Comparison of ENCODE assay signal across 10 cellular contexts in genomic region chr13:77918391-77919261, GRCh38. TPM values are rescaled to one million over a fixed set of nuclear protein-coding genes. Genes with fewer than 3 reads are reported as not detected.
DNase-seq lines count a peak whose midpoint lies in the region; ATAC-seq and TF ChIP-seq lines count a peak whose summit lies in the region.
"Had no signal": no experiment of that assay in that cellular context is flagged by ENCODE, and none has a peak within 500 bp of the region (broad histone marks: within the 10 kb centered on the region; RNA-seq: fewer than 3 reads in every experiment).

EDNRB (minus strand) TSS chr13:77918831; CDS start chr13:77918573, 258 bp downstream.

- H3K18ac ChIP-seq in H9 (ENCODE audit: insufficient read length, low read depth, low read length): no peak within 1 kb of the TSS

- H3K14ac ChIP-seq in H9 (ENCODE audit: insufficient read depth, low read length): peak within 1 kb of the TSS; percentile 25; the same call in 1 of the 2 replicates

- no peak within 1 kb of the TSS for H4K8ac ChIP-seq in H9 (replicated peaks; ENCODE audit: insufficient read length, low read depth, low read length)

- H3K4me3 Mint-ChIP-seq in H9: no peak within 1 kb of the TSS; a peak in 2 of 5 replicates
- H3K4me3 Mint-ChIP-seq: natural killer cell treated with Interleukin-12 subunit alpha and Interleukin-12 subunit beta and Interleukin-15 and Interleukin-18, amount 100 ng/mL, for 72 hours had no signal

- peak within 1 kb of the TSS; percentile 59 to 74 for H3K4me3 ChIP-seq in right atrium auricular region
- peak within 1 kb of the TSS; percentile 31 to 39 for H3K4me3 ChIP-seq in prostate gland
- H3K4me3 ChIP-seq in effector memory CD4-positive, alpha-beta T cell (ENCODE audit: insufficient read depth, low read depth, low read length, poor library complexity, severe bottlenecking): no peak within 1 kb of the TSS

- H3K4me1 ChIP-seq in H9 (ENCODE audit: insufficient read depth, low read length): peaks cover 3% of the 10 kb centered on the region
- peaks cover 0 to 7% of the 10 kb centered on the region in 2 donors for H3K4me1 ChIP-seq in right atrium auricular region
- no peaks in the 10 kb centered on the region for H3K4me1 ChIP-seq in prostate gland (replicated peaks)
- H3K4me1 ChIP-seq in effector memory CD4-positive, alpha-beta T cell (ENCODE audit: control insufficient read depth, insufficient read depth, low read length, poor library complexity, severe bottlenecking): peaks cover 5% of the 10 kb centered on the region

- H3K9me3 ChIP-seq in H9 (ENCODE audit: control insufficient read depth, low read depth, low read length) (no peaks in the 10 kb centered on the region), right atrium auricular region (no peaks in the 10 kb centered on the region), prostate gland (no peaks in the 10 kb centered on the region)
- no peaks in the 10 kb centered on the region for H3K9me3 ChIP-seq in effector memory CD4-positive, alpha-beta T cell (ENCODE audit: control insufficient read depth, low read length)

- H3K79me1 ChIP-seq in H9 (ENCODE audit: insufficient read depth, low read depth, low read length, poor library complexity, severe bottlenecking): peaks cover 3% of the 10 kb centered on the region

- H3K23ac ChIP-seq in H9 (ENCODE audit: insufficient read length, low read depth, low read length): no peak within 1 kb of the TSS

- H3K27ac ChIP-seq in H9 (ENCODE audit: insufficient read length, low read depth, low read length): no peak within 1 kb of the TSS
- peak within 1 kb of the TSS; percentile 52 to 83 for H3K27ac ChIP-seq in right atrium auricular region
- peak within 1 kb of the TSS; percentile 27 to 41 for H3K27ac ChIP-seq in prostate gland
- no peak within 1 kb of the TSS for H3K27ac ChIP-seq in effector memory CD4-positive, alpha-beta T cell (ENCODE audit: insufficient read depth, low read length, poor library complexity, severe bottlenecking)

- H3K56ac ChIP-seq in H9 (ENCODE audit: insufficient read length, low read depth, low read length): no peak within 1 kb of the TSS

- no peak within 1 kb of the TSS; a peak in 1 of 7 replicates for H3K27ac Mint-ChIP-seq in H9
- H3K27ac Mint-ChIP-seq: natural killer cell treated with Interleukin-12 subunit alpha and Interleukin-12 subunit beta and Interleukin-15 and Interleukin-18, amount 100 ng/mL, for 72 hours had no signal

- H2AK5ac ChIP-seq in H9 (ENCODE audit: insufficient read length, low read length): no peak within 1 kb of the TSS

- no peak within 1 kb of the TSS for H2BK20ac ChIP-seq in H9 (ENCODE audit: low read depth, low read length, poor library complexity, severe bottlenecking)

- no peak within 1 kb of the TSS for H2BK15ac ChIP-seq in H9 (ENCODE audit: low read depth, low read length)

- ATAC-seq in HG03442 (IDR thresholded peaks at IDR 0.05; ENCODE audit: unreplicated experiment): no peak

- no peak for TF ChIP-seq CTCF in H9 (conservative IDR thresholded peaks at IDR 0.05)
- TF ChIP-seq CTCF in right atrium auricular region (IDR thresholded peaks at IDR 0.05): peak in 1 of 2 donors; percentile 10
- no peak for TF ChIP-seq CTCF in prostate gland (IDR thresholded peaks at IDR 0.05)

- no peak within 1 kb of the TSS for H4K5ac ChIP-seq in H9 (ENCODE audit: insufficient read length, low read depth, low read length)

- peaks cover 0 to 11% (median 2%) of the 10 kb centered on the region in 3 experiments; a peak in 3 of 7 replicates for H3K36me3 Mint-ChIP-seq in H9 (ENCODE audit: insufficient read depth in 1 of 3, low read depth in 3 of 3)
- H3K36me3 Mint-ChIP-seq: natural killer cell treated with Interleukin-12 subunit alpha and Interleukin-12 subunit beta and Interleukin-15 and Interleukin-18, amount 100 ng/mL, for 72 hours had no signal

- H4K91ac ChIP-seq in H9 (ENCODE audit: insufficient read length, low read depth, low read length): no peak within 1 kb of the TSS

- H3K9ac ChIP-seq in H9 (ENCODE audit: extremely low read depth, insufficient read length, low read length): no peak within 1 kb of the TSS

- H3K9me3 Mint-ChIP-seq in H9: peaks cover 6 to 9% of the 10 kb centered on the region in 2 experiments
- H3K9me3 Mint-ChIP-seq: natural killer cell treated with Interleukin-12 subunit alpha and Interleukin-12 subunit beta and Interleukin-15 and Interleukin-18, amount 100 ng/mL, for 72 hours had no signal

- TF ChIP-seq POLR2A in prostate gland (IDR thresholded peaks at IDR 0.05): no peak

- intact Hi-C loops in prostate gland (cut with DNase I): loop anchor here (5.0 kb wide), 1 partner anchor 131 kb away; no protein-coding TSS in a partner anchor

- H3T11ph ChIP-seq in H9 (ENCODE audit: low read length): no peak within 1 kb of the TSS

- H3K36me3 ChIP-seq in right atrium auricular region: no peaks in the 10 kb centered on the region
- no peaks in the 10 kb centered on the region for H3K36me3 ChIP-seq in prostate gland
- H3K36me3 ChIP-seq in effector memory CD4-positive, alpha-beta T cell (ENCODE audit: control insufficient read depth, insufficient read depth, low read length): no peaks in the 10 kb centered on the region

- peaks cover 20% of the 10 kb centered on the region for H3K27me3 Mint-ChIP-seq in H9 (ENCODE audit: low read depth)

- H3K4me2 ChIP-seq in H9 (ENCODE audit: insufficient read depth, insufficient read length, low read length): peak within 1 kb of the TSS; percentile 73

- H3K79me2 ChIP-seq in H9 (ENCODE audit: insufficient read depth, low read length): peaks cover 15% of the 10 kb centered on the region; the same call in 1 of the 2 replicates

- H3K27me3 ChIP-seq in H9 (ENCODE audit: insufficient read depth, low read length) (no peaks in the 10 kb centered on the region), right atrium auricular region (no peaks in the 10 kb centered on the region), prostate gland (replicated peaks; ENCODE audit: insufficient read depth) (no peaks in the 10 kb centered on the region)
- peaks cover 3% of the 10 kb centered on the region for H3K27me3 ChIP-seq in effector memory CD4-positive, alpha-beta T cell (replicated peaks; ENCODE audit: control insufficient read depth, insufficient read depth, low read length, poor library complexity, severe bottlenecking)

- peaks cover 6 to 18% of the 10 kb centered on the region in 2 experiments; a peak in 2 of 4 replicates for H3K4me1 Mint-ChIP-seq in H9

- no peak within 1 kb of the TSS for H2BK5ac ChIP-seq in H9 (ENCODE audit: insufficient read length, low read length)

- DNase-seq in CD1c-positive myeloid dendritic cell (ENCODE audit: extremely low spot score): peak; percentile 18
- peak; percentile 62 for DNase-seq in H9
- DNase-seq in amniotic epithelial cell (ENCODE audit: low read depth): peak; percentile 6
- DNase-seq in right atrium auricular region (ENCODE audit: low spot score): peak; percentile 65
- peak; percentile 12 for DNase-seq in prostate gland (ENCODE audit: low spot score)
- no peak for DNase-seq in effector memory CD4-positive, alpha-beta T cell
- DNase-seq in effector CD4-positive, alpha-beta T cell: no peak

- no peak within 1 kb of the TSS for H2BK12ac ChIP-seq in H9 (ENCODE audit: insufficient read length, low read depth, low read length)

- WGBS in H9 (ENCODE audit: extremely low coverage, insufficient read length, low lambda C conversion rate): no CpG with 5 or more reads among the region's 61 CpGs
- WGBS in prostate gland: under 1% methylated on average over 49 of the region's 61 CpGs

- H2AFZ ChIP-seq in H9 (ENCODE audit: low read length): no peak within 1 kb of the TSS

- no peaks in the 10 kb centered on the region for H4K20me1 ChIP-seq in H9 (ENCODE audit: control insufficient read depth, insufficient read depth, insufficient read length)

- H2BK120ac ChIP-seq in H9 (ENCODE audit: low read depth, low read length, poor library complexity, severe bottlenecking): no peak within 1 kb of the TSS

- H3K4ac ChIP-seq in H9 (ENCODE audit: low read depth, low read length): no peak within 1 kb of the TSS

- peaks cover 22% of the 10 kb centered on the region for H3K23me2 ChIP-seq in H9 (ENCODE audit: insufficient read length, low read depth, low read length, poor library complexity, severe bottlenecking)

RNA-seq across cellular contexts. Expression of gene EDNRB, which starts in this region (rescaled TPM):
- total RNA-seq in H9 (2021): 6.6 TPM in 2 replicates
- 10 to 100 TPM; 52.1 to 68.0 TPM for total RNA-seq in right atrium auricular region
- 10 to 100 TPM; 14.8 to 18.9 TPM for total RNA-seq in prostate gland
- total RNA-seq: HT1080; natural killer cell treated with Interleukin-12 subunit alpha and Interleukin-12 subunit beta and Interleukin-15 and Interleukin-18, amount 100 ng/mL, for 72 hours had no signal

Comparison
In these comparisons a context has a peak if more than half of its experiments do, and no peak if none do; other contexts are left out.
1. DNase-seq: peak in CD1c-positive myeloid dendritic cell (single experiment), H9 (single experiment), amniotic epithelial cell (single experiment), right atrium auricular region (single experiment) and prostate gland (single experiment); none in effector memory CD4-positive, alpha-beta T cell (0 of 3) and effector CD4-positive, alpha-beta T cell (single experiment).
2. H3K27ac ChIP-seq: peak in right atrium auricular region (2 of 2) and prostate gland (2 of 2); none in H9 (single experiment) and effector memory CD4-positive, alpha-beta T cell (single experiment).